ENCODE assay signal across 9 cellular contexts in the genomic region with DNA sequence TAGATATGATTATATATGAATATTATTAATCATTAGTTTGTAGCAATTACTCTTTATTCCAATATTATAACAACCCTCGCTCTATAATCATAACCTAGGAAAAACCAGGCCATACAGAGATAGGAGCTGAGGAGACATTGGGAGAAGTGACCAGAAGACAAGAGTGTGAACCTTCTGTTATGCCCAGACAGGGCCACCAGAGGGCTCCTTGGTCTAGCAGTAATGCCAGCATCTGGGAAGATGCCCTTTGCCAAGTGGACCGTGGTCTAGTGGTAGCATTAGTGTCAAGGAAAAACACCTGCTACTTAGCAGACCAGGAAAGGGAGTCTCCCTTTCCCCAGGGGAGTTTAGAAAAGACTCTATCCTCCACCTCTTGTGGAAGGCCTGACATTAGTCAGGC. TPM values are rescaled to one million over a fixed set of nuclear protein-coding genes. Genes with fewer than 3 reads are reported as not detected.
A peak's percentile ranks its signal among the peaks of the same experiment; 100 is the strongest.
DNase-seq lines count a peak whose midpoint lies in the region; ATAC-seq and TF ChIP-seq lines count a peak whose summit lies in the region.
"Not testable (repeated sequence)": the region's sequence is repeated elsewhere in the genome, so short reads cannot be mapped to it uniquely, and the experiment has no call there.
"Had no signal": no experiment of that assay in that cellular context is flagged by ENCODE, and none has a peak within 500 bp of the region (broad histone marks: within the 10 kb centered on the region; RNA-seq: fewer than 3 reads in every experiment).

No MANE protein-coding gene starts in this region.

- not testable (repeated sequence) for H3K9me3 ChIP-seq in adrenal gland (replicated peaks in 1 of 3)

- not testable (repeated sequence) for H3K27me3 Mint-ChIP-seq in CD14-positive monocyte (ENCODE audit: low read depth in 3 of 3); activated B cell treated with CpG ODN at 0.5 μM for 24 hours

- H3K27ac Mint-ChIP-seq in CD14-positive monocyte, activated B cell treated with CpG ODN at 0.5 μM for 24 hours: not testable (repeated sequence)

- H3K9me3 Mint-ChIP-seq in CD14-positive monocyte, result peaks cover 6 to 37% (median 21%) of the 10 kb centered on the region in 7 donors
- not testable (repeated sequence) for H3K9me3 Mint-ChIP-seq in activated B cell treated with CpG ODN at 0.5 μM for 24 hours

- intact Hi-C loops in CD14-positive monocyte (cut with micrococcal nuclease), result loop anchor here in 1 of 2 donors (5.0 kb wide), 1 partner anchor 84 kb away; no protein-coding TSS in a partner anchor
- intact Hi-C loops in activated B cell treated with CpG ODN at 0.5 μM for 24 hours (cut with micrococcal nuclease), result loop anchor here (1.0 to 2.0 kb wide), 3 partner anchors 84 to 137 kb away; no protein-coding TSS in a partner anchor
- intact Hi-C loops in adrenal gland (cut with DNase I), result loop anchor here (5.0 kb wide), 1 partner anchor 84 kb away; no protein-coding TSS in a partner anchor

- 52 to 59% (median 55%) methylated on average over 2 of the region's 2 CpGs for WGBS in adrenal gland, 4 donors

- not testable (repeated sequence) for ATAC-seq in activated B cell treated with CpG ODN at 0.5 μM for 24 hours (ENCODE audit: low read depth)

- H3K27me3 ChIP-seq in adrenal gland, result not testable (repeated sequence)

- CTCF ChIA-PET in activated B cell treated with CpG ODN at 0.5 μM for 24 hours (lab: Charles Lee), result interaction anchor here (0.6 to 5.9 kb wide), 8 partner anchors 9 to 336 kb away, joined by 3 to 127 read pairs (median 4); no protein-coding TSS in a partner anchor

- not testable (repeated sequence) for H3K36me3 ChIP-seq in adrenal gland (replicated peaks in 1 of 2)

- not testable (repeated sequence) for H3K36me3 Mint-ChIP-seq in CD14-positive monocyte; activated B cell treated with CpG ODN at 0.5 μM for 24 hours (ENCODE audit: low read depth)

- POLR2A ChIA-PET in activated B cell treated with CpG ODN at 0.5 μM for 24 hours (lab: Charles Lee), result not testable (repeated sequence)

- H3K27ac ChIP-seq in adrenal gland, result not testable (repeated sequence)

- not testable (repeated sequence) for H3K4me3 Mint-ChIP-seq in CD14-positive monocyte, activated B cell treated with CpG ODN at 0.5 μM for 24 hours

- not testable (repeated sequence) for DNase-seq in CD14-positive monocyte (ENCODE audit: low spot score); HFF-Myc (ENCODE audit: extremely low read depth, low read depth)
- DNase-seq in NCI-H526 (lab: John Stamatoyannopoulos, UW) (peak; percentile 15 to 42), activated B cell treated with CpG ODN at 0.5 μM for 24 hours (peak; percentile 22), adrenal gland (peak; percentile 41 to 88 (median 66)), fibroblast of the aortic adventitia (ENCODE audit: low read depth) (peak; percentile 60), mucosa of gallbladder (ENCODE audit: low spot score) (peak; percentile 38)
- DNase-seq in stimulated activated CD8-positive, alpha-beta memory T cell treated with anti-CD3 and anti-CD28 coated beads, Interleukin-4, amount 100 ng/mL, for 24 hours (ENCODE audit: low read depth), result peak; percentile 19

- not testable (repeated sequence) for H3K4me1 ChIP-seq in adrenal gland (replicated peaks in 1 of 2)

- H3K4me3 ChIP-seq in HFF-Myc (replicated peaks; ENCODE audit: low read depth, low read length); adrenal gland; fibroblast of the aortic adventitia (ENCODE audit: low read depth, low read length): not testable (repeated sequence)

- TF ChIP-seq CTCF in CD14-positive monocyte (IDR thresholded peaks at IDR 0.05) (peak; percentile 81), HFF-Myc (IDR thresholded peaks at IDR 0.05; ENCODE audit: low read depth, low read length, missing control alignments) (peak; percentile 52), activated B cell treated with CpG ODN at 0.5 μM for 24 hours (IDR thresholded peaks at IDR 0.05) (peak; percentile 35), adrenal gland (IDR thresholded peaks at IDR 0.05) (peak; percentile 18 to 63 (median 40)), fibroblast of the aortic adventitia (IDR thresholded peaks at IDR 0.05; ENCODE audit: insufficient read depth, low read length) (peak; percentile 59)

- TF ChIP-seq POLR2A in adrenal gland (IDR thresholded peaks at IDR 0.05), result not testable (repeated sequence)

- H3K4me1 Mint-ChIP-seq in CD14-positive monocyte, activated B cell treated with CpG ODN at 0.5 μM for 24 hours: not testable (repeated sequence)

RNA-seq across cellular contexts. Expression of a gene that starts 12.9 kb away (rescaled TPM):
- polyA plus RNA-seq in CD14-positive monocyte, result not detected
- not detected in 2 replicates for total RNA-seq in activated B cell treated with CpG ODN at 0.5 μM for 24 hours
- 1 to 10 TPM in 4 of 8 donors, under 1 TPM in 3, not detected in 1; 0.24 to 4.8 (median 1.2) TPM for total RNA-seq in adrenal gland
- polyA plus RNA-seq in adrenal gland, result 1 to 10 TPM in 2 of 3 donors, under 1 TPM in 1; 0.84 to 4.6 (median 1.9) TPM
- total RNA-seq in fibroblast of the aortic adventitia (ENCODE audit: low replicate concordance), result 0.18 TPM in 1 of 2 replicates, not detected in the other
- total RNA-seq in mucosa of gallbladder, result 3.3 TPM
- total RNA-seq: naive thymus-derived CD4-positive, alpha-beta T cell had no signal

RNA-seq across cellular contexts. Expression of a gene that starts 13.0 kb away (rescaled TPM):
- polyA plus RNA-seq in CD14-positive monocyte (under 1 TPM in 1 of 2 donors, not detected in 1; 0.22 TPM), adrenal gland (1 to 10 TPM in 1 of 3 donors, under 1 TPM in 2; 0.03 to 1.5 (median 0.16) TPM)
- total RNA-seq in activated B cell treated with CpG ODN at 0.5 μM for 24 hours (0.69 and 0.73 TPM in 2 replicates), adrenal gland (1 to 10 TPM in 3 of 8 donors, under 1 TPM in 4, not detected in 1; 0.08 to 1.4 (median 0.75) TPM), fibroblast of the aortic adventitia (ENCODE audit: low replicate concordance) (0.08 and 0.90 TPM in 2 replicates), mucosa of gallbladder (9.2 TPM)
